ENCODE assay signal across 29 cellular contexts in the genomic region with DNA sequence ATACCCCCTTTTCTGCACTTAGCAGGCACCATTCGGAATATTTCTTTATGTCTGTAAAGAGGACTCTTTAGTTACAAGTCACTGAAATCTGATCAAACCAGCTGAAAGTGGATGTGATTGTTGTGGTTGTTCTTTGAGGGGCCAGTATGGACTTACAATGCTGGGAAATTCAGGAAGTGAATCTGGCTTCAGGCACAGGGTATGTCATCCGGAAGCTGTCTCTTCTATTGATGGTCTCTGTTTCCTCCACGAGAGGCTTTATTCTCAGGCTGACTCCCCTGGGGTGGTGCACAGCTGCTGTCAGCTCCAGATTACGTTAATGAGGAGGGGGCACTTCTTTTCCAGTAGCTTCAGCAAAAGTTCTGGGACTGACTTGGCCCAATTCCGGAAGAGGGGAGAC.
DNase-seq lines count a peak whose midpoint lies in the region; ATAC-seq, FAIRE-seq and TF ChIP-seq lines count a peak whose summit lies in the region.
"Had no signal": no experiment of that assay in that cellular context is flagged by ENCODE, and none has a peak within 500 bp of the region (broad histone marks: within the 10 kb centered on the region; RNA-seq: fewer than 3 reads in every experiment).

No MANE protein-coding gene starts in this region.

- peaks cover 5% of the 10 kb centered on the region for H3K27me3 Mint-ChIP-seq in neural progenitor cell (ENCODE audit: insufficient read depth, low read depth)
- H3K27me3 Mint-ChIP-seq: activated CD8-positive, alpha-beta memory T cell treated with anti-CD3 and anti-CD28 coated beads, Interleukin-2, amount 10 ng/mL, durations not matched to agents 7 days and 5 days had no signal

- SMC1A ChIA-PET in GM12878 (lab: Charles Lee; ENCODE audit: uncharacterized antibody, unreplicated experiment): interaction anchor here (1.2 kb wide), 1 partner anchor 34 kb away, joined by 3 read pairs; no protein-coding TSS in a partner anchor

- no peaks in the 10 kb centered on the region for H3K27me3 ChIP-seq in BLaER1 treated with 17β-estradiol and CSF1 and Interleukin-3, amounts not matched to agents 10 nM and 100 nM
- H3K27me3 ChIP-seq in GM12878 (replicated peaks in 1 of 2; ENCODE audit: control insufficient read depth in 2 of 2, insufficient read depth in 2 of 2, low read length in 1 of 2): no peaks in the 10 kb centered on the region; a peak in 1 of 4 replicates
- H3K27me3 ChIP-seq in neural progenitor cell: no peaks in the 10 kb centered on the region
- H3K27me3 ChIP-seq: thyroid gland had no signal

- peaks cover 37 to 84% (median 64%) of the 10 kb centered on the region in 10 experiments for H3K4me1 ChIP-seq in BLaER1 treated with 17β-estradiol and CSF1 and Interleukin-3, amounts not matched to agents 10 nM and 100 nM
- no peaks in the 10 kb centered on the region for H3K4me1 ChIP-seq in GM12878 (ENCODE audit: control insufficient read depth, insufficient read depth, low read length)
- peaks cover 22% of the 10 kb centered on the region for H3K4me1 ChIP-seq in neural progenitor cell
- H3K4me1 ChIP-seq: Caco-2, psoas muscle, thyroid gland had no signal

- TF ChIP-seq EP300 in GM12878 (IDR thresholded peaks at IDR 0.05; ENCODE audit: borderline replicate concordance in 1 of 2, control insufficient read depth in 1 of 2, low read depth in 2 of 2, low read length in 2 of 2): no peak

- peak overlapping the region in 10 of 11 experiments; percentile 36 to 77 (median 60); a peak in 19 of 22 replicates for H3K27ac ChIP-seq in BLaER1 treated with 17β-estradiol and CSF1 and Interleukin-3, amounts not matched to agents 10 nM and 100 nM
- H3K27ac ChIP-seq in GM12878 (ENCODE audit: control insufficient read depth, insufficient read depth) (no peak overlapping the region), neural progenitor cell (no peak overlapping the region)
- H3K27ac ChIP-seq: psoas muscle, thyroid gland had no signal

- FAIRE-seq in GM12878 (lab: Jason Lieb, UNC): no peak
- FAIRE-seq: colon, HTR-8/SVneo, TTC549 had no signal

- H3K4me3 Mint-ChIP-seq in neural progenitor cell: no peak overlapping the region
- H3K4me3 Mint-ChIP-seq: activated CD8-positive, alpha-beta memory T cell treated with anti-CD3 and anti-CD28 coated beads, Interleukin-2, amount 10 ng/mL, durations not matched to agents 7 days and 5 days; activated naive CD8-positive, alpha-beta T cell treated with anti-CD3 and anti-CD28 coated beads for 36 hours; activated T-cell treated with anti-CD3 and anti-CD28 coated beads, Interleukin-2, amount 50 U/mL, for 4 hours had no signal

- peak overlapping the region in 3 of 10 experiments; percentile 21 to 23 (median 22); a peak in 4 of 20 replicates for H3K4me3 ChIP-seq in BLaER1 treated with 17β-estradiol and CSF1 and Interleukin-3, amounts not matched to agents 10 nM and 100 nM
- H3K4me3 ChIP-seq in GM12878 (no peak overlapping the region), neural progenitor cell (no peak overlapping the region)
- H3K4me3 ChIP-seq: psoas muscle, thyroid gland had no signal

- H3K9me3 ChIP-seq in BLaER1 treated with 17β-estradiol and CSF1 and Interleukin-3, amounts not matched to agents 10 nM and 100 nM (replicated peaks in 1 of 11): no peaks in the 10 kb centered on the region; a peak in 1 of 22 replicates
- H3K9me3 ChIP-seq in GM12878 (replicated peaks; ENCODE audit: control insufficient read depth, insufficient read depth, low read length) (no peaks in the 10 kb centered on the region), neural progenitor cell (ENCODE audit: low read depth) (no peaks in the 10 kb centered on the region)
- H3K9me3 ChIP-seq: Caco-2, psoas muscle, thyroid gland had no signal

- H3K9me3 Mint-ChIP-seq in neural progenitor cell: peaks cover 4% of the 10 kb centered on the region
- H3K9me3 Mint-ChIP-seq: activated naive CD8-positive, alpha-beta T cell treated with anti-CD3 and anti-CD28 coated beads for 36 hours; activated T-cell treated with anti-CD3 and anti-CD28 coated beads, Interleukin-2, amount 50 U/mL, for 4 hours had no signal

- no peaks in the 10 kb centered on the region for H3K79me2 ChIP-seq in GM12878 (ENCODE audit: control insufficient read depth, insufficient read depth, low read length)
- H3K79me2 ChIP-seq in neural progenitor cell (ENCODE audit: low read depth): no peaks in the 10 kb centered on the region

- intact Hi-C loops in GM12878 (cut with micrococcal nuclease; ENCODE audit: unreplicated experiment): no loop called here
- intact Hi-C loops in left cardiac atrium (cut with DNase I): no loop called here

- no peaks in the 10 kb centered on the region for H3K36me3 ChIP-seq in BLaER1 treated with 17β-estradiol and CSF1 and Interleukin-3, amounts not matched to agents 10 nM and 100 nM
- H3K36me3 ChIP-seq in GM12878 (ENCODE audit: control insufficient read depth in 2 of 2, insufficient read depth in 2 of 2, low read length in 1 of 2) (no peaks in the 10 kb centered on the region), neural progenitor cell (no peaks in the 10 kb centered on the region)
- H3K36me3 ChIP-seq: thyroid gland had no signal

- in situ Hi-C loops in KBM-7 (cut with MboI; ENCODE audit: low pct_unique_long_range_greater_than_20kb, low sequenced_read_pairs) (no loop called here), GM12878 (cut with MboI) (no loop called here)

- H3K4me1 Mint-ChIP-seq in neural progenitor cell: peaks cover 16% of the 10 kb centered on the region
- H3K4me1 Mint-ChIP-seq: activated CD8-positive, alpha-beta memory T cell treated with anti-CD3 and anti-CD28 coated beads, Interleukin-2, amount 10 ng/mL, durations not matched to agents 7 days and 5 days; activated naive CD8-positive, alpha-beta T cell treated with anti-CD3 and anti-CD28 coated beads for 36 hours had no signal

- CTCF ChIA-PET in GM12878 (lab: Yijun Ruan, JAX): interaction anchor here (0.5 to 2.1 kb wide), 3 partner anchors 13 to 187 kb away, joined by 3 to 5 read pairs (median 3); no protein-coding TSS in a partner anchor

- DNase-seq in KBM-7: peak; percentile 80
- DNase-seq in GM12878 (ENCODE audit: low read depth, low spot score): no peak
- peak; percentile 12 for DNase-seq in neural progenitor cell (ENCODE audit: low spot score)
- no peak for DNase-seq in left cardiac atrium
- DNase-seq in NCI-H1417 treated with DMSO at 0.1 percent for 48 hours (lab: John Stamatoyannopoulos, UW): no peak
- DNase-seq: activated CD4-positive, alpha-beta T cell treated with anti-CD3 and anti-CD28 coated beads, Interleukin-2, amount 50 U/mL, for 4 hours; activated CD8-positive, alpha-beta memory T cell treated with anti-CD3 and anti-CD28 coated beads, Interleukin-2, amount 10 ng/mL, durations not matched to agents 7 days and 5 days; activated gamma-delta T cell; activated naive CD8-positive, alpha-beta T cell treated with anti-CD3 and anti-CD28 coated beads for 36 hours; activated T-cell treated with anti-CD3 and anti-CD28 coated beads, Interleukin-2, amount 50 U/mL, for 4 hours; anterior cingulate cortex; C1 segment of cervical spinal cord; Caco-2; effector CD8-positive, alpha-beta T cell; GOT3; islet precursor cell; left ventricle myocardium superior; NCI-H1694; nucleus accumbens; PC-3; psoas muscle; stimulated activated CD4-positive, alpha-beta T cell treated with anti-CD3 and anti-CD28 coated beads, Interleukin-4, amount 100 ng/mL, for 1 hour; thyroid gland had no signal

- H3K4me2 ChIP-seq in BLaER1 treated with 17β-estradiol and CSF1 and Interleukin-3, amounts not matched to agents 10 nM and 100 nM: peak overlapping the region; percentile 83 to 95 (median 92)
- H3K4me2 ChIP-seq in GM12878 (ENCODE audit: control insufficient read depth, insufficient read depth) (no peak overlapping the region), neural progenitor cell (no peak overlapping the region)

- peak; percentile 31; the same call in 2 of the 3 replicates for ATAC-seq in GM12878
- no peak for ATAC-seq in GM18861 (IDR thresholded peaks at IDR 0.05; ENCODE audit: unreplicated experiment)
- no peak for ATAC-seq in left cardiac atrium
- ATAC-seq: activated CD4-positive, CD25-positive, alpha-beta regulatory T cell treated with anti-CD3 and anti-CD28 coated beads, Interleukin-2, amount 50 U/mL, for 24 hours; activated CD8-positive, alpha-beta memory T cell treated with anti-CD3 and anti-CD28 coated beads, Interleukin-2, amount 10 ng/mL, durations not matched to agents 7 days and 5 days; activated T-cell treated with anti-CD3 and anti-CD28 coated beads, Interleukin-2, amount 50 U/mL, for 4 hours; left ventricle myocardium superior; PC-3; psoas muscle had no signal

- H3K36me3 Mint-ChIP-seq in neural progenitor cell: no peaks in the 10 kb centered on the region
- H3K36me3 Mint-ChIP-seq: activated CD8-positive, alpha-beta memory T cell treated with anti-CD3 and anti-CD28 coated beads, Interleukin-2, amount 10 ng/mL, durations not matched to agents 7 days and 5 days; activated naive CD8-positive, alpha-beta T cell treated with anti-CD3 and anti-CD28 coated beads for 36 hours had no signal

- H3K27ac Mint-ChIP-seq in neural progenitor cell: peak overlapping the region; percentile 2
- H3K27ac Mint-ChIP-seq: activated CD8-positive, alpha-beta memory T cell treated with anti-CD3 and anti-CD28 coated beads, Interleukin-2, amount 10 ng/mL, durations not matched to agents 7 days and 5 days; activated naive CD8-positive, alpha-beta T cell treated with anti-CD3 and anti-CD28 coated beads for 36 hours had no signal

- TF ChIP-seq RAD21 in GM12878 (IDR thresholded peaks at IDR 0.05; ENCODE audit: insufficient read depth, low read depth, low read length): no peak

- POLR2A ChIA-PET in GM12878 (lab: Charles Lee): interaction anchor here (1.3 kb wide), 1 partner anchor 11 kb away, joined by 3 read pairs; no protein-coding TSS in a partner anchor

- whole genome bisulfite sequencing in GM12878 (ENCODE audit: insufficient coverage, insufficient replicate concordance, low lambda C conversion rate, missing lambda C conversion rate): 24% methylated on average over 5 of the region's 5 CpGs

- TF ChIP-seq CTCF in GM12878 (IDR thresholded peaks at IDR 0.05 in 2 of 3, conservative IDR thresholded peaks at IDR 0.05 in 1 of 3; ENCODE audit: control insufficient read depth in 2 of 3, extremely low read depth in 1 of 3, insufficient read depth in 1 of 3, low read depth in 3 of 3, low read length in 3 of 3) (no peak), neural progenitor cell (IDR thresholded peaks at IDR 0.05) (no peak)

- RAD21 ChIA-PET in GM12878 (lab: Charles Lee; ENCODE audit: unreplicated experiment): no interaction called here

- no peak for TF ChIP-seq POLR2A in GM12878 (IDR thresholded peaks at IDR 0.05; ENCODE audit: low read depth, low read length)

- no TSS peak for BruUV-seq in GM12878 (replicated peaks; lab: Mats Ljungman, UMichigan)

- no peaks in the 10 kb centered on the region for H4K20me1 ChIP-seq in BLaER1 treated with 17β-estradiol and CSF1 and Interleukin-3, amounts not matched to agents 10 nM and 100 nM
- no peaks in the 10 kb centered on the region for H4K20me1 ChIP-seq in GM12878 (ENCODE audit: control insufficient read depth, insufficient read depth)
- H4K20me1 ChIP-seq in neural progenitor cell (ENCODE audit: low read depth): no peaks in the 10 kb centered on the region

- H3F3A ChIP-seq in neural progenitor cell (ENCODE audit: low read depth): no peaks in the 10 kb centered on the region

- peak overlapping the region in 8 of 11 experiments; percentile 14 to 68 (median 47); a peak in 10 of 22 replicates for H3K9ac ChIP-seq in BLaER1 treated with 17β-estradiol and CSF1 and Interleukin-3, amounts not matched to agents 10 nM and 100 nM
- H3K9ac ChIP-seq in GM12878 (ENCODE audit: control insufficient read depth, insufficient read depth, low read length): no peak overlapping the region
- no peak overlapping the region for H3K9ac ChIP-seq in neural progenitor cell

- H2AFZ ChIP-seq in GM12878 (ENCODE audit: control insufficient read depth, low read depth, low read length) (no peak overlapping the region), neural progenitor cell (replicated peaks) (peak overlapping the region; percentile 85)

Comparison
In these comparisons a context has a peak if more than half of its experiments do, and no peak if none do; other contexts are left out.
1. H3K27ac ChIP-seq: peak in BLaER1 treated with 17β-estradiol and CSF1 and Interleukin-3, amounts not matched to agents 10 nM and 100 nM (10 of 11); none in GM12878 (single experiment) and neural progenitor cell (single experiment).
2. H3K4me2 ChIP-seq: peak in BLaER1 treated with 17β-estradiol and CSF1 and Interleukin-3, amounts not matched to agents 10 nM and 100 nM (11 of 11); none in GM12878 (single experiment) and neural progenitor cell (single experiment).
3. H3K9ac ChIP-seq: peak in BLaER1 treated with 17β-estradiol and CSF1 and Interleukin-3, amounts not matched to agents 10 nM and 100 nM (8 of 11); none in GM12878 (single experiment) and neural progenitor cell (single experiment).
4. DNase-seq: peak in KBM-7 (single experiment) and neural progenitor cell (single experiment); none in GM12878 (single experiment), left cardiac atrium (single experiment) and NCI-H1417 treated with DMSO at 0.1 percent for 48 hours (single experiment).